In the genomic region with DNA sequence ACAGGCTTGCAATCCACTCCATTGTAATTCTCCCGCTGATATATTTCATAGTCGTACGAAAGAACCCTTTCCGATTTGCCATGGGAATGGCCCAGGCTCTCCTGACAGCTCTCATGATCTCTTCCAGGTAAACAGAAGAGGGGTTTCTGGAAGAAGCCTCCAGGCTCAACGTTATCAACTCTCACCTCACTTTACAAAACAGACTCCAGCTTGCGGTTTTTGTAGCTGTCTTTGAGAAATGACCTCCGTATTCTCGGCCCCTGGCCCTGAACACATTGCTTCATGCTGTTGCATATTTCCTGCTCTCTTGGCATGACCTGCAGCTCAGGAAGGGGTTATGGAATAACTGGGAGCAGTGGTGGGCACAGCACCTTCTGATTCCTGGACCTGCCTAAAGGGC, we compare ENCODE assay signal across 12 cellular contexts.
A peak's percentile ranks its signal among the peaks of the same experiment; 100 is the strongest.
DNase-seq lines count a peak whose midpoint lies in the region; ATAC-seq and TF ChIP-seq lines count a peak whose summit lies in the region.
"Had no signal": no experiment of that assay in that cellular context is flagged by ENCODE, and none has a peak within 500 bp of the region (broad histone marks: within the 10 kb centered on the region; RNA-seq: fewer than 3 reads in every experiment).

No MANE protein-coding gene starts in this region.

- no CpG with 5 or more reads among the region's 8 CpGs for WGBS in trophoblast cell (ENCODE audit: extremely low coverage, insufficient coverage, insufficient read length)

- H4K12ac ChIP-seq in trophoblast cell (ENCODE audit: low read depth, low read length): no peak overlapping the region

- no peak overlapping the region for H3K9ac ChIP-seq in trophoblast cell (ENCODE audit: low read length)
- H3K9ac ChIP-seq: BLaER1 had no signal

- no peak overlapping the region for H3K27ac Mint-ChIP-seq in activated T-helper 1 cell treated with anti-CD3 and anti-CD28 coated beads, Interleukin-12 subunit alpha, Interleukin-12 subunit beta, Interleukin-2, Interleukin-4 antibody, amounts not matched to agents 30 ng/mL and 10 ng/mL and 1 ng/mL, durations not matched to agents 14 hours and 24 hours and 36 hours

- no peak overlapping the region for H3K18ac ChIP-seq in trophoblast cell (ENCODE audit: low read length)

- no peak overlapping the region for H4K91ac ChIP-seq in trophoblast cell (ENCODE audit: low read depth, low read length)

- H3K9me3 Mint-ChIP-seq in activated T-helper 1 cell treated with anti-CD3 and anti-CD28 coated beads, Interleukin-12 subunit alpha, Interleukin-12 subunit beta, Interleukin-2, Interleukin-4 antibody, amounts not matched to agents 30 ng/mL and 10 ng/mL and 1 ng/mL, durations not matched to agents 14 hours and 24 hours and 36 hours: no peaks in the 10 kb centered on the region

- H3K79me2 ChIP-seq in trophoblast cell (ENCODE audit: control insufficient read depth, insufficient read depth, low read length, poor library complexity): no peaks in the 10 kb centered on the region

- H3K36me3 ChIP-seq in cardiac muscle cell (no peaks in the 10 kb centered on the region), trophoblast cell (ENCODE audit: control insufficient read depth in 1 of 2, insufficient read depth in 2 of 2, low read length in 2 of 2) (no peaks in the 10 kb centered on the region)
- H3K36me3 ChIP-seq: BLaER1, HAP-1 had no signal

- H3K4me2 ChIP-seq in trophoblast cell (ENCODE audit: low read length): peak overlapping the region; percentile 27
- H3K4me2 ChIP-seq: BLaER1 had no signal

- no peaks in the 10 kb centered on the region for H3K36me3 Mint-ChIP-seq in activated T-helper 1 cell treated with anti-CD3 and anti-CD28 coated beads, Interleukin-12 subunit alpha, Interleukin-12 subunit beta, Interleukin-2, Interleukin-4 antibody, amounts not matched to agents 30 ng/mL and 10 ng/mL and 1 ng/mL, durations not matched to agents 14 hours and 24 hours and 36 hours (ENCODE audit: low read depth)

- H3K4me1 Mint-ChIP-seq in activated T-helper 1 cell treated with anti-CD3 and anti-CD28 coated beads, Interleukin-12 subunit alpha, Interleukin-12 subunit beta, Interleukin-2, Interleukin-4 antibody, amounts not matched to agents 30 ng/mL and 10 ng/mL and 1 ng/mL, durations not matched to agents 14 hours and 24 hours and 36 hours (ENCODE audit: low read depth): peaks cover 32% of the 10 kb centered on the region

- H2BK120ac ChIP-seq in trophoblast cell (ENCODE audit: insufficient read depth, low read length, poor library complexity): no peak overlapping the region

- ATAC-seq in HG03108 (IDR thresholded peaks at IDR 0.05; ENCODE audit: unreplicated experiment): no peak
- no peak for ATAC-seq in GM21447 (IDR thresholded peaks at IDR 0.05; ENCODE audit: unreplicated experiment)

- DNase-seq in cardiac muscle cell (ENCODE audit: low read depth in 1 of 2, low spot score in 1 of 2) (no peak), cardiac septum (ENCODE audit: low spot score) (no peak), trophoblast cell (no peak)
- no peak for DNase-seq in activated T-helper 1 cell treated with anti-CD3 and anti-CD28 coated beads, Interleukin-12 subunit alpha, Interleukin-12 subunit beta, Interleukin-2, Interleukin-4 antibody, amounts not matched to agents 30 ng/mL and 10 ng/mL and 1 ng/mL, durations not matched to agents 14 hours and 24 hours and 36 hours (ENCODE audit: low spot score)
- DNase-seq: 8988T, AML-193, DMS53 had no signal

- H3K27me3 ChIP-seq in cardiac muscle cell (no peaks in the 10 kb centered on the region), trophoblast cell (ENCODE audit: insufficient read depth, low read length) (no peaks in the 10 kb centered on the region)
- H3K27me3 ChIP-seq: BLaER1 had no signal

- H2BK5ac ChIP-seq in trophoblast cell (ENCODE audit: low read depth, low read length, poor library complexity): no peak overlapping the region

- H4K8ac ChIP-seq in trophoblast cell (ENCODE audit: low read depth, low read length): no peak overlapping the region

- no peak overlapping the region for H2BK12ac ChIP-seq in trophoblast cell (ENCODE audit: low read length)

- H2AK5ac ChIP-seq in trophoblast cell (ENCODE audit: low read length): no peak overlapping the region

- H3K4me3 ChIP-seq in cardiac muscle cell (no peak overlapping the region), trophoblast cell (ENCODE audit: low read depth, low read length) (no peak overlapping the region)
- H3K4me3 ChIP-seq: BLaER1, HAP-1 had no signal

- H3K27ac ChIP-seq in cardiac muscle cell: peak overlapping the region; percentile 74
- peak overlapping the region; percentile 72 for H3K27ac ChIP-seq in angular gyrus (ENCODE audit: low read depth, low read length)
- peak overlapping the region; percentile 57 for H3K27ac ChIP-seq in trophoblast cell (ENCODE audit: low read depth, low read length)
- H3K27ac ChIP-seq: BLaER1 had no signal

- no peak for TF ChIP-seq CTCF in cardiac muscle cell (IDR thresholded peaks at IDR 0.05; ENCODE audit: low read depth, low read length)

- no peak overlapping the region for H3K4ac ChIP-seq in trophoblast cell (ENCODE audit: low read depth, low read length)

- H3K4me3 Mint-ChIP-seq in activated T-helper 1 cell treated with anti-CD3 and anti-CD28 coated beads, Interleukin-12 subunit alpha, Interleukin-12 subunit beta, Interleukin-2, Interleukin-4 antibody, amounts not matched to agents 30 ng/mL and 10 ng/mL and 1 ng/mL, durations not matched to agents 14 hours and 24 hours and 36 hours: no peak overlapping the region

- intact Hi-C loops in cardiac septum (cut with DNase I): no loop called here
- intact Hi-C loops in activated T-helper 1 cell treated with anti-CD3 and anti-CD28 coated beads, Interleukin-12 subunit alpha, Interleukin-12 subunit beta, Interleukin-2, Interleukin-4 antibody, amounts not matched to agents 30 ng/mL and 10 ng/mL and 1 ng/mL, durations not matched to agents 14 hours and 24 hours and 36 hours (cut with micrococcal nuclease): no loop called here

- H3K27me3 Mint-ChIP-seq in activated T-helper 1 cell treated with anti-CD3 and anti-CD28 coated beads, Interleukin-12 subunit alpha, Interleukin-12 subunit beta, Interleukin-2, Interleukin-4 antibody, amounts not matched to agents 30 ng/mL and 10 ng/mL and 1 ng/mL, durations not matched to agents 14 hours and 24 hours and 36 hours (ENCODE audit: insufficient read depth): no peaks in the 10 kb centered on the region

- peaks cover 7% of the 10 kb centered on the region for H3K4me1 ChIP-seq in cardiac muscle cell (ENCODE audit: low read depth)
- peaks cover 17 to 27% of the 10 kb centered on the region in 2 experiments for H3K4me1 ChIP-seq in trophoblast cell (ENCODE audit: control insufficient read depth in 1 of 2, insufficient read depth in 2 of 2, low read length in 2 of 2)
- H3K4me1 ChIP-seq: BLaER1 had no signal

- H3K9me3 ChIP-seq in cardiac muscle cell (ENCODE audit: low read depth) (no peaks in the 10 kb centered on the region), trophoblast cell (ENCODE audit: insufficient read depth, low read depth, low read length) (no peaks in the 10 kb centered on the region)
- H3K9me3 ChIP-seq: BLaER1, HAP-1 had no signal

- H3K79me1 ChIP-seq in trophoblast cell (ENCODE audit: low read length): peaks cover 10% of the 10 kb centered on the region

- no peak overlapping the region for H2AFZ ChIP-seq in trophoblast cell (ENCODE audit: insufficient read depth, low read length, poor library complexity)

- H3K14ac ChIP-seq in trophoblast cell (ENCODE audit: low read length): no peak overlapping the region

- H3K23ac ChIP-seq in trophoblast cell (ENCODE audit: low read length): no peak overlapping the region
